Comparison of ENCODE assay signal across 10 cellular contexts in the genomic region with DNA sequence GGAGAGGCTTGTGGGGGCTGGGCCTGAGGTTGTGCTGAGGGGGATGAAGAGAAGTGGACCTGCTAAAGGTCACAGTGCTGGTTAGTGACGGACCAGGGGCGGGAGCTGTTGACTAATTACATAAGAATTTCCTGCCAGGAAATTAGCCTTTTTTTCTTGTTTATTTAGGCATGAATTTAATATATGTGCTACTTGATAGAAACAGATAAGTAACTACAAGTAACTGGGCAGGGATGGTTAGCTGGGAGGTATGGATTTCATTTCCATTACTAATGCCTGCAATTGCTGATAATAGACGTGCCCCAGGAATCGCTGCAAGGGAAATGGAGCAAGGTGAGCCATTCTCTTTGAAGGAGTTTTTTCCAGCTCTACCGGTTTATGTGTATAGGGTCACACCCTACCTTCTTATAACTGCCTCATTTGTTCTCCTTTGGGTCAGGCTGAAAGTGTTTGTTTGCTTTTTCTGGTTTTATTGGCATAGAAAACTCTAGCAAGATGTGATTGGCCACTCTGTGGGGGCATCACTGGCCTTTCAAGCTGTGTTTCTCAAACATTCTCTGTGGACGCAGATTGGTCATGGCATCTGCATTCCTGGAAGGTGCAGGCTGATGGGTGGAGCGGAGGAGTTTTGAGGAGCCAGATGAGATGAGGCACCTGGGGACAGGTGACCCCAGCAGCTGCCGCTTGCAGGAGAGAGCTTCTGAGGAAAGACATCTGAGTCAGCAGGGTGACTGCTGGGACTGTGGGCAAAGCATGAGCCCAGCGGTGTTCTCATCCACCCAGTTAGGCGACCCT. TPM values are rescaled to one million over a fixed set of nuclear protein-coding genes. Genes with fewer than 3 reads are reported as not detected.
DNase-seq lines count a peak whose midpoint lies in the region; ATAC-seq lines count a peak whose summit lies in the region.
"Had no signal": no experiment of that assay in that cellular context is flagged by ENCODE, and none has a peak within 500 bp of the region (broad histone marks: within the 10 kb centered on the region; RNA-seq: fewer than 3 reads in every experiment).

No MANE protein-coding gene starts in this region.

- no peaks in the 10 kb centered on the region for H3K27me3 ChIP-seq in CD4-positive, alpha-beta memory T cell (ENCODE audit: insufficient read depth, low read length)
- H3K27me3 ChIP-seq: tibial artery had no signal

- H3K27ac Mint-ChIP-seq in CD4-positive, alpha-beta memory T cell = peak overlapping the region in 4 of 7 donors; percentile 23 to 75 (median 40)

- CTCF ChIA-PET in CD4-positive, alpha-beta memory T cell (lab: Charles Lee; ENCODE audit: partially characterized antibody) = no interaction called here

- H3K9me3 Mint-ChIP-seq in CD4-positive, alpha-beta memory T cell = no peaks in the 10 kb centered on the region

- H3K4me1 Mint-ChIP-seq in CD4-positive, alpha-beta memory T cell = peaks cover 0 to 2% (median under 1%) of the 10 kb centered on the region in 4 donors

- H3K36me3 ChIP-seq in CD4-positive, alpha-beta memory T cell (ENCODE audit: insufficient read depth, low read length) = no peaks in the 10 kb centered on the region
- H3K36me3 ChIP-seq: tibial artery had no signal

- H3K9me3 ChIP-seq in CD4-positive, alpha-beta memory T cell (ENCODE audit: control insufficient read depth in 1 of 2, low read length in 2 of 2) = no peaks in the 10 kb centered on the region
- H3K9me3 ChIP-seq: tibial artery had no signal

- no peaks in the 10 kb centered on the region for H3K4me1 ChIP-seq in CD4-positive, alpha-beta memory T cell (ENCODE audit: insufficient read depth, low read length)

- peaks cover 0 to 3% of the 10 kb centered on the region in 2 donors for H3K36me3 Mint-ChIP-seq in CD4-positive, alpha-beta memory T cell

- H3K4me3 Mint-ChIP-seq in CD4-positive, alpha-beta memory T cell = no peak overlapping the region

- DNase-seq in CD4-positive, alpha-beta memory T cell = no peak
- peak; percentile 88 for DNase-seq in M059J (ENCODE audit: low read depth)
- peak; percentile 31 for DNase-seq in dedifferentiated amniotic fluid mesenchymal stem cell (ENCODE audit: extremely low spot score)
- peak; percentile 17 for DNase-seq in mucosa of gallbladder (ENCODE audit: low spot score)
- DNase-seq in activated effector memory CD4-positive, alpha-beta T cell treated with anti-CD3 and anti-CD28 coated beads, Interleukin-2, amount 50 U/mL, for 16 hours = no peak
- DNase-seq in activated gamma-delta T cell (lab: John Stamatoyannopoulos, UW) = no peak
- no peak for DNase-seq in pons (ENCODE audit: low spot score)
- DNase-seq: retina, tibial artery had no signal

- H3K4me3 ChIP-seq in CD4-positive, alpha-beta memory T cell (ENCODE audit: low read length in 2 of 2) = no peak overlapping the region
- H3K4me3 ChIP-seq: tibial artery had no signal

- no peak overlapping the region for H3K27ac ChIP-seq in CD4-positive, alpha-beta memory T cell (ENCODE audit: low read depth, low read length)
- H3K27ac ChIP-seq: tibial artery had no signal

- intact Hi-C loops in CD4-positive, alpha-beta memory T cell (cut with micrococcal nuclease) = no loop called here

- no peak for ATAC-seq in HG02981 (IDR thresholded peaks at IDR 0.05; ENCODE audit: unreplicated experiment)

- POLR2A ChIA-PET in CD4-positive, alpha-beta memory T cell (lab: Charles Lee; ENCODE audit: partially characterized antibody) = no interaction called here

- H3K27me3 Mint-ChIP-seq in CD4-positive, alpha-beta memory T cell = no peaks in the 10 kb centered on the region

RNA-seq across cellular contexts. Expression of a gene that starts 19.0 kb away (rescaled TPM):
- not detected for total RNA-seq in CD4-positive, alpha-beta memory T cell
- under 1 TPM in 1 of 2 donors, not detected in 1; 0.14 TPM for polyA plus RNA-seq in CD4-positive, alpha-beta memory T cell
- 70.0 and 89.7 TPM in 2 replicates for total RNA-seq in M059J (2014; rRNA removed; shearing (Covaris generic))
- 7.2 TPM for total RNA-seq in mucosa of gallbladder

RNA-seq across cellular contexts. Expression of a gene that starts 59.2 kb away (rescaled TPM):
- total RNA-seq in CD4-positive, alpha-beta memory T cell = 10 to 100 TPM; 66.5 to 66.6 TPM
- polyA plus RNA-seq in CD4-positive, alpha-beta memory T cell = 10 to 100 TPM; 71.2 to 74.9 TPM
- 125 and 149 TPM in 2 replicates for total RNA-seq in M059J (2014; rRNA removed; shearing (Covaris generic))
- 36.3 TPM for total RNA-seq in mucosa of gallbladder

Comparison
In these comparisons a context has a peak if more than half of its experiments do, and no peak if none do; other contexts are left out.
1. DNase-seq: peak in M059J (single experiment), dedifferentiated amniotic fluid mesenchymal stem cell (single experiment) and mucosa of gallbladder (single experiment); none in CD4-positive, alpha-beta memory T cell (0 of 5), activated effector memory CD4-positive, alpha-beta T cell treated with anti-CD3 and anti-CD28 coated beads, Interleukin-2, amount 50 U/mL, for 16 hours (single experiment), activated gamma-delta T cell (single experiment) and pons (single experiment).